In genomic region chr20:61360296-61360695, GRCh38 we compare ENCODE assay signal across 23 cellular contexts.
"Had no signal": no experiment of that assay in that cellular context is flagged by ENCODE, and none has a peak within 500 bp of the region (broad histone marks: within the 10 kb centered on the region; RNA-seq: fewer than 3 reads in every experiment).

No MANE protein-coding gene starts in this region.

- H3K27ac Mint-ChIP-seq: immature natural killer cell, mesothelial cell of epicardium, naive B cell had no signal

- H3K27ac ChIP-seq: coronary artery, dorsolateral prefrontal cortex, esophagus muscularis mucosa, foreskin keratinocyte, gastroesophageal sphincter, heart left ventricle, hepatocyte, left lung, lower lobe of right lung had no signal

- ATAC-seq: foreskin keratinocyte, gastroesophageal sphincter, heart left ventricle, left colon, left lung, left ventricle myocardium superior, lower lobe of right lung, mucosa of descending colon had no signal

- H3K4me2 ChIP-seq: hepatocyte had no signal

- H3K27me3 Mint-ChIP-seq: naive B cell had no signal

- H3K4me1 Mint-ChIP-seq: immature natural killer cell, mesothelial cell of epicardium, naive B cell had no signal

- H3K9me3 ChIP-seq: esophagus muscularis mucosa, gastroesophageal sphincter, heart left ventricle, lower lobe of right lung, mucosa of descending colon had no signal

- H3K36me3 Mint-ChIP-seq: immature natural killer cell, mesothelial cell of epicardium, naive B cell had no signal

- H3K4me3 Mint-ChIP-seq: immature natural killer cell, mesothelial cell of epicardium had no signal

- H3K27me3 ChIP-seq: foreskin keratinocyte had no signal

- DNase-seq: dermis blood vessel endothelial cell; dorsolateral prefrontal cortex; effector CD4-positive, alpha-beta T cell; effector memory CD4-positive, alpha-beta T cell; foreskin keratinocyte; heart left ventricle; hypothalamus; immature natural killer cell; islet precursor cell; kidney; kidney glomerular epithelial cell; left colon; left lung; left ventricle myocardium superior; lower lobe of right lung; mesenchymal stem cell; mucosa of descending colon; naive B cell had no signal

- H3K36me3 ChIP-seq: esophagus muscularis mucosa, gastroesophageal sphincter, heart left ventricle, left lung, lower lobe of right lung had no signal

- H3K4me1 ChIP-seq: esophagus muscularis mucosa, foreskin keratinocyte, gastroesophageal sphincter, heart left ventricle, left lung, lower lobe of right lung had no signal

- H3K4me3 ChIP-seq: coronary artery, dorsolateral prefrontal cortex, esophagus muscularis mucosa, gastroesophageal sphincter, heart left ventricle, hepatocyte, left lung, lower lobe of right lung, mucosa of descending colon had no signal

- H2AFZ ChIP-seq: hepatocyte had no signal
